Comparison of ENCODE assay signal across 22 cellular contexts in genomic region chr20:61911824-61912223, GRCh38.
"Had no signal": no experiment of that assay in that cellular context is flagged by ENCODE, and none has a peak within 500 bp of the region (broad histone marks: within the 10 kb centered on the region; RNA-seq: fewer than 3 reads in every experiment).

No MANE protein-coding gene starts in this region.

- ATAC-seq: activated CD8-positive, alpha-beta T cell treated with anti-CD3 and anti-CD28 coated beads, Interleukin-2, amount 10 ng/mL, durations not matched to agents 7 days and 5 days had no signal

- H3K4me3 ChIP-seq: ascending aorta, SJCRH30, SK-N-MC had no signal

- H3K36me3 ChIP-seq: ascending aorta, SJCRH30, WERI-Rb-1 had no signal

- H3K27ac ChIP-seq: ascending aorta, SJCRH30, SK-N-MC, WERI-Rb-1 had no signal

- DNase-seq: activated CD4-positive, alpha-beta T cell treated with anti-CD3 and anti-CD28 coated beads, Interleukin-2, amount 10 ng/mL, durations not matched to agents 24 days and 14 days; activated CD4-positive, alpha-beta T cell treated with anti-CD3 and anti-CD28 coated beads, Interleukin-2, amount 50 U/mL, for 4 hours; activated CD8-positive, alpha-beta T cell treated with anti-CD3 and anti-CD28 coated beads, Interleukin-2, amount 10 ng/mL, durations not matched to agents 7 days and 5 days; activated gamma-delta T cell; activated naive CD4-positive, alpha-beta T cell treated with Interleukin-2 at 50 U/mL for 16 hours; activated naive CD8-positive, alpha-beta T cell treated with anti-CD3 and anti-CD28 coated beads, Interleukin-2, amount 10 ng/mL, durations not matched to agents 7 days and 5 days; activated T-cell treated with anti-CD3 and anti-CD28 coated beads, Interleukin-2, amount 50 U/mL, for 24 hours; amygdala; MM.1S; NCI-H1092; NCI-H1436 treated with DMSO at 0.1 percent for 48 hours; NCI-H1694 treated with DMSO at 0.1 percent for 48 hours; NCI-H2029; NCI-H345; NCI-H524 treated with DMSO at 0.1 percent for 48 hours; NK-92 treated with Interleukin-12 subunit alpha and Interleukin-12 subunit beta, amount 100 ng/mL, for 24 hours; SHP77; SJCRH30; T1000; WERI-Rb-1 had no signal

- H3K27me3 ChIP-seq: ascending aorta had no signal

- H3K4me1 ChIP-seq: ascending aorta, SJCRH30 had no signal
